Comparison of ENCODE assay signal across 10 cellular contexts in the genomic region with DNA sequence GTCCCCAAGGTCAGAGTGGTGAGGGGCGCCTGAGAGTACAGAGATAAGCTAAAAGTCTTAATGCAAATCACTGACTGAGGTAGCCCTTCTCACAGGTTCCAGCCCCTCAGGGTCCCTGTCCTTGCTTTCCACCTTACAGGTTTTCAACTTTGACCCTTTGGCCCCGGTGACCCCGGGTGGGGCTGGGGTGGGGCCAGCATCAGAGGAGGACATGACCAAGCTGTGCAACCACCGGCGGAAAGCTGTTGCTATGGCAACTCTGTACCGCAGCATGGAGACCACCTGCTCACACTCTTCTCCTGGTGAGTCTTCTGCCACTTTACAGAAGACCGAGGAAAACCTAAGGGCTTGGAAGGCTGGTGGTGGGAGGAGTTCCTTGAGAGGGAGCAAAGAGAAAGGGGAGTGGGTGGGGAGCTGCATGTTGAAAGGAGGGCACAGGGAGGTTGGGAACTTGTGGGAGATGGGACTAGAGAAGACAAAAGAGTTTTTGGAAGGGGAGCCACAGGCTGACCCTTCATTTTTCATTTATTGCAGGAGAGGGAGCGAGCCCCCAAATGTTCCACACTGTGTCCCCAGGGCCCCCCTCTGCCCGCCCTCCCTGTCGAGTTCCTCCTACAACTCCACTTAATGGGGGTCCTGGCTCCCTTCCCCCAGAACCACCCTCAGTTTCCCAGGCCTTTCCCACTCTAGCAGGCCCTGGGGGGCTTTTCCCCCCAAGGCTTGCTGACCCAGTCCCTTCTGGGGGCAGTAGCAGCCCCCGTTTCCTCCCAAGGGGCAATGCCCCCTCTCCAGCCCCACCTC. TPM values are rescaled to one million over a fixed set of nuclear protein-coding genes. Genes with fewer than 3 reads are reported as not detected.
A peak's percentile ranks its signal among the peaks of the same experiment; 100 is the strongest.
DNase-seq lines count a peak whose midpoint lies in the region; ATAC-seq, FAIRE-seq and TF ChIP-seq lines count a peak whose summit lies in the region.
"Had no signal": no experiment of that assay in that cellular context is flagged by ENCODE, and none has a peak within 500 bp of the region (broad histone marks: within the 10 kb centered on the region; RNA-seq: fewer than 3 reads in every experiment).

No MANE protein-coding gene starts in this region.

- peak overlapping the region; percentile 89 for H3K4me3 ChIP-seq in AG10803 (ENCODE audit: low read length)
- H3K4me3 ChIP-seq in IMR-90 (ENCODE audit: insufficient read depth, low read depth, low read length): no peak overlapping the region
- peak overlapping the region in 1 of 3 donors; percentile 93 for H3K4me3 ChIP-seq in breast epithelium
- H3K4me3 ChIP-seq in kidney (ENCODE audit: low read length in 2 of 2): no peak overlapping the region

- H4K20me1 ChIP-seq in IMR-90 (ENCODE audit: insufficient read depth, low read length): peaks cover 29% of the 10 kb centered on the region

- dilution Hi-C loops in IMR-90 (cut with HindIII; ENCODE audit: low sequenced_read_pairs, unreplicated experiment): no loop called here

- peaks cover 16% of the 10 kb centered on the region for H3K36me3 Mint-ChIP-seq in nephron progenitor cell (ENCODE audit: low read depth)

- FAIRE-seq in kidney (lab: Jason Lieb, UNC): no peak
- FAIRE-seq: HTR-8/SVneo had no signal

- H3K79me1 ChIP-seq in IMR-90 (ENCODE audit: low read depth in 1 of 2, low read length in 2 of 2): peaks cover 14 to 60% of the 10 kb centered on the region in 2 experiments

- H2AK5ac ChIP-seq in IMR-90 (ENCODE audit: low read depth, low read length): peak overlapping the region; percentile 81; the same call in 1 of the 2 replicates

- peaks cover 3% of the 10 kb centered on the region for H3K27me3 Mint-ChIP-seq in nephron progenitor cell (ENCODE audit: low read depth, poor library complexity)

- no peak overlapping the region for H2AFZ ChIP-seq in IMR-90 (replicated peaks; ENCODE audit: low read length, poor library complexity)
- H2AFZ ChIP-seq: parathyroid adenoma had no signal

- H3K9me1 ChIP-seq in IMR-90 (ENCODE audit: insufficient read depth, low read length): peaks cover 14% of the 10 kb centered on the region

- H4K91ac ChIP-seq in IMR-90 (ENCODE audit: insufficient read depth, low read depth, low read length): no peak overlapping the region

- peaks cover 48% of the 10 kb centered on the region for H3K36me3 ChIP-seq in IMR-90 (ENCODE audit: control insufficient read depth, insufficient read depth, low read length)
- no peaks in the 10 kb centered on the region for H3K36me3 ChIP-seq in breast epithelium
- H3K36me3 ChIP-seq in kidney (ENCODE audit: control insufficient read depth in 1 of 2, insufficient read depth in 2 of 2, low read length in 2 of 2): peaks cover 2 to 35% of the 10 kb centered on the region in 2 donors

- peak overlapping the region; percentile 12; the same call in 1 of the 2 replicates for H3K27ac ChIP-seq in IMR-90 (ENCODE audit: insufficient read depth, low read length)
- peak overlapping the region; percentile 6 to 100 for H3K27ac ChIP-seq in breast epithelium
- H3K27ac ChIP-seq in kidney (ENCODE audit: low read depth in 2 of 2, low read length in 2 of 2): no peak overlapping the region

- DNase-seq in AG10803 (ENCODE audit: low read depth) (no peak), IMR-90 (no peak), breast epithelium (ENCODE audit: low spot score in 2 of 2) (no peak), nephron progenitor cell (peak; percentile 18), NCI-H187 treated with DMSO at 0.1 percent for 48 hours (lab: John Stamatoyannopoulos, UW) (no peak), kidney (no peak)
- DNase-seq in activated CD4-positive, alpha-beta T cell treated with anti-CD3 and anti-CD28 coated beads for 4 hours: no peak

- peak overlapping the region; percentile 91; the same call in 1 of the 2 replicates for H3K4ac ChIP-seq in IMR-90 (ENCODE audit: low read depth, low read length)

- no peak overlapping the region for H4K5ac ChIP-seq in IMR-90 (ENCODE audit: low read depth, low read length)

- peaks cover 49% of the 10 kb centered on the region for H3K4me1 Mint-ChIP-seq in nephron progenitor cell

- H3K56ac ChIP-seq in IMR-90 (ENCODE audit: extremely low read depth, insufficient read depth, low read length): no peak overlapping the region

- no peak overlapping the region for H2BK120ac ChIP-seq in IMR-90 (ENCODE audit: low read depth, low read length)

- no peak overlapping the region for H3K14ac ChIP-seq in IMR-90 (replicated peaks; ENCODE audit: low read depth, low read length)

- peak overlapping the region; percentile 15 for H2AK9ac ChIP-seq in IMR-90 (replicated peaks; ENCODE audit: low read depth, low read length, poor library complexity)

- WGBS in IMR-90 (ENCODE audit: extremely low coverage in 2 of 2, insufficient read length in 1 of 2), 2 experiments: 80% methylated on average over 1 of the region's 11 CpGs; no CpG with 5 or more reads in 1 of the 2 experiments

- H3K4me2 ChIP-seq in IMR-90 (ENCODE audit: low read depth, low read length): peak overlapping the region; percentile 59; the same call in 1 of the 2 replicates

- TF ChIP-seq RAD21 in IMR-90 (IDR thresholded peaks at IDR 0.05; ENCODE audit: low read length): no peak

- H2BK20ac ChIP-seq in IMR-90 (ENCODE audit: low read depth, low read length): no peak overlapping the region

- H3K4me1 ChIP-seq in IMR-90 (ENCODE audit: control insufficient read depth, insufficient read depth, low read length): peaks cover 22% of the 10 kb centered on the region
- peaks cover 7 to 30% of the 10 kb centered on the region in 2 donors for H3K4me1 ChIP-seq in breast epithelium
- peaks cover 26 to 27% of the 10 kb centered on the region in 2 donors for H3K4me1 ChIP-seq in kidney (ENCODE audit: control insufficient read depth in 1 of 2, insufficient read depth in 1 of 2, low read depth in 1 of 2, low read length in 2 of 2)

- H3K27me3 ChIP-seq in IMR-90 (ENCODE audit: control insufficient read depth, insufficient read depth, low read length): no peaks in the 10 kb centered on the region
- no peaks in the 10 kb centered on the region for H3K27me3 ChIP-seq in breast epithelium

- 0 out of 2 replicates have a peak overlapping the region, but pooled peaks have one; percentile 39 for H3K23ac ChIP-seq in IMR-90 (ENCODE audit: low read depth, low read length)

- no peak overlapping the region for H2BK5ac ChIP-seq in IMR-90 (ENCODE audit: low read depth, low read length, poor library complexity, severe bottlenecking)

- intact Hi-C loops in IMR-90 (cut with micrococcal nuclease) (no loop called here), breast epithelium (cut with DNase I; ENCODE audit: low total_unique reads) (loop anchor here (5.0 kb wide), 1 partner anchor 438 kb away; a partner anchor contains a TSS), kidney (cut with DNase I) (no loop called here)

- BruUV-seq in IMR-90 (replicated peaks; lab: Mats Ljungman, UMichigan): no TSS peak

- H3K27ac Mint-ChIP-seq in nephron progenitor cell: peak overlapping the region; percentile 97

- H3K9ac ChIP-seq in IMR-90 (ENCODE audit: low read depth, low read length) (peak overlapping the region; percentile 11; the same call in 1 of the 2 replicates), kidney (ENCODE audit: low read length in 2 of 2) (no peak overlapping the region)
- H3K9ac ChIP-seq: parathyroid adenoma had no signal

- H2BK15ac ChIP-seq in IMR-90 (ENCODE audit: low read depth, low read length): no peak overlapping the region

- H4K8ac ChIP-seq in IMR-90 (ENCODE audit: low read depth in 2 of 2, low read length in 2 of 2): no peak overlapping the region

- H3K9me3 ChIP-seq in IMR-90 (ENCODE audit: control insufficient read depth, insufficient read depth, low read length) (no peaks in the 10 kb centered on the region), breast epithelium (no peaks in the 10 kb centered on the region), kidney (ENCODE audit: control insufficient read depth in 1 of 2, low read length in 2 of 2) (no peaks in the 10 kb centered on the region)

- H3K9me3 Mint-ChIP-seq in nephron progenitor cell: no peaks in the 10 kb centered on the region

- peak overlapping the region; percentile 96 for H3K4me3 Mint-ChIP-seq in nephron progenitor cell

- no peak for ATAC-seq in IMR-90 (ENCODE audit: low read depth)
- no peak for ATAC-seq in HG02973 (IDR thresholded peaks at IDR 0.05; ENCODE audit: unreplicated experiment)

- TF ChIP-seq CTCF in AG10803 (conservative IDR thresholded peaks at IDR 0.05; ENCODE audit: low read length) (no peak), IMR-90 (conservative IDR thresholded peaks at IDR 0.05; ENCODE audit: low read depth, low read length) (no peak), breast epithelium (IDR thresholded peaks at IDR 0.05) (no peak), nephron progenitor cell (IDR thresholded peaks at IDR 0.05) (no peak), kidney (IDR thresholded peaks at IDR 0.05; ENCODE audit: borderline replicate concordance, extremely low read depth, insufficient read depth) (no peak)

- POLR2A ChIA-PET in IMR-90 (lab: Charles Lee; ENCODE audit: unreplicated experiment): no interaction called here

- H3K18ac ChIP-seq in IMR-90 (ENCODE audit: low read depth, low read length): no peak overlapping the region

- in situ Hi-C loops in IMR-90 (cut with MboI; ENCODE audit: low sequenced_read_pairs): no loop called here

- CTCF ChIA-PET in IMR-90 (lab: Yijun Ruan, JAX): no interaction called here

- TF ChIP-seq POLR2A in IMR-90 (IDR thresholded peaks at IDR 0.05; ENCODE audit: low read depth, low read length): no peak
- no peak for TF ChIP-seq POLR2A in breast epithelium (IDR thresholded peaks at IDR 0.05)

RNA-seq across cellular contexts. Expression of a gene that starts 2.4 kb away (rescaled TPM):
- total RNA-seq in IMR-90 (2012; rRNA removed) (0.90 and 1.4 TPM in 2 replicates), breast epithelium (10 to 100 TPM; 12.6 to 26.1 (median 19.7) TPM), kidney (118 TPM)
- polyA plus RNA-seq in IMR-90 (2012; rRNA removed) (7.9 and 9.3 TPM in 2 replicates), kidney (ENCODE audit: insufficient read depth, low read depth, low replicate concordance) (38.4 TPM)
- 6.6 and 8.1 TPM in 2 replicates for polyA plus RNA-seq in IMR-90 (2012; cell fraction: cytosol; rRNA removed)
- polyA plus RNA-seq in IMR-90 (2012; cell fraction: nucleus; rRNA removed; ENCODE audit: low replicate concordance): 39.1 and 71.4 TPM in 2 replicates

RNA-seq across cellular contexts. Expression of a gene that starts 4.7 kb away (rescaled TPM):
- 12.2 and 19.4 TPM in 2 replicates for total RNA-seq in IMR-90 (2012; rRNA removed)
- polyA plus RNA-seq in IMR-90 (2012; rRNA removed): 29.8 and 54.4 TPM in 2 replicates
- polyA plus RNA-seq in IMR-90 (2012; cell fraction: cytosol; rRNA removed): 10.8 and 21.4 TPM in 2 replicates
- polyA plus RNA-seq in IMR-90 (2012; cell fraction: nucleus; rRNA removed; ENCODE audit: low replicate concordance): 49.3 and 215 TPM in 2 replicates
- total RNA-seq in breast epithelium: 10 to 100 TPM; 39.0 to 58.4 (median 51.2) TPM
- total RNA-seq in kidney: 34.1 TPM
- polyA plus RNA-seq in kidney (ENCODE audit: insufficient read depth, low read depth, low replicate concordance): 83.1 TPM

RNA-seq across cellular contexts. Expression of a gene that starts 22.0 kb away (rescaled TPM):
- total RNA-seq in IMR-90 (2012; rRNA removed) (114 and 125 TPM in 2 replicates), breast epithelium (100 to 1,000 TPM; 108 to 138 (median 131) TPM), kidney (110 TPM)
- polyA plus RNA-seq in IMR-90 (2012; rRNA removed) (107 and 130 TPM in 2 replicates), kidney (ENCODE audit: insufficient read depth, low read depth, low replicate concordance) (133 TPM)
- 95.2 and 179 TPM in 2 replicates for polyA plus RNA-seq in IMR-90 (2012; cell fraction: cytosol; rRNA removed)
- polyA plus RNA-seq in IMR-90 (2012; cell fraction: nucleus; rRNA removed; ENCODE audit: low replicate concordance): 106 and 179 TPM in 2 replicates

RNA-seq across cellular contexts. Expression of a gene that starts 24.8 kb away (rescaled TPM):
- total RNA-seq in IMR-90 (2012; rRNA removed) (under 0.01 and 0.18 TPM in 2 replicates), breast epithelium (1 to 10 TPM in 1 of 3 donors, under 1 TPM in 1, not detected in 1; 0.98 to 1.2 TPM), kidney (1.3 TPM)
- polyA plus RNA-seq in IMR-90 (2012; rRNA removed) (0.09 and 0.15 TPM in 2 replicates), kidney (ENCODE audit: insufficient read depth, low read depth, low replicate concordance) (0.69 TPM)
- polyA plus RNA-seq in IMR-90 (2012; cell fraction: cytosol; rRNA removed): 0.03 and 0.10 TPM in 2 replicates
- 0.48 and 1.3 TPM in 2 replicates for polyA plus RNA-seq in IMR-90 (2012; cell fraction: nucleus; rRNA removed; ENCODE audit: low replicate concordance)

RNA-seq across cellular contexts. Expression of a gene that starts 37.1 kb away (rescaled TPM):
- total RNA-seq in IMR-90 (2012; rRNA removed) (127 and 156 TPM in 2 replicates), breast epithelium (10 to 100 TPM; 39.2 to 65.9 (median 60.2) TPM), kidney (158 TPM)
- polyA plus RNA-seq in IMR-90 (2012; rRNA removed) (164 and 167 TPM in 2 replicates), kidney (ENCODE audit: insufficient read depth, low read depth, low replicate concordance) (62.8 TPM)
- polyA plus RNA-seq in IMR-90 (2012; cell fraction: cytosol; rRNA removed): 104 and 139 TPM in 2 replicates
- polyA plus RNA-seq in IMR-90 (2012; cell fraction: nucleus; rRNA removed; ENCODE audit: low replicate concordance): 508 and 675 TPM in 2 replicates

Comparison
In these comparisons a context has a peak if more than half of its experiments do, and no peak if none do; other contexts are left out.
1. H3K27ac ChIP-seq: peak in IMR-90 (single experiment) and breast epithelium (2 of 2); none in kidney (0 of 2).